Comparison of ENCODE assay signal across 9 cellular contexts in genomic region chr12:50050410-50051280, GRCh38. TPM values are rescaled to one million over a fixed set of nuclear protein-coding genes. Genes with fewer than 3 reads are reported as not detected.
DNase-seq lines count a peak whose midpoint lies in the region; ATAC-seq, FAIRE-seq and TF ChIP-seq lines count a peak whose summit lies in the region.
"Had no signal": no experiment of that assay in that cellular context is flagged by ENCODE, and none has a peak within 500 bp of the region (broad histone marks: within the 10 kb centered on the region; RNA-seq: fewer than 3 reads in every experiment).

No MANE protein-coding gene starts in this region.

- H3K4me3 Mint-ChIP-seq in Caco-2 (ENCODE audit: unreplicated experiment) = peak overlapping the region; percentile 68

- POLR2A ChIA-PET in Caco-2 (lab: Charles Lee) = interaction anchor here (0.7 to 1.0 kb wide), 3 partner anchors 61 to 309 kb away, joined by 3 to 4 read pairs (median 4); partner anchors contain the start of gene COX14

- H3K27me3 Mint-ChIP-seq in Caco-2 (ENCODE audit: insufficient read depth, unreplicated experiment) = no peaks in the 10 kb centered on the region

- H3K4me1 ChIP-seq in Caco-2 (peaks cover 17% of the 10 kb centered on the region), NT2/D1 (ENCODE audit: insufficient read depth, insufficient read length) (peaks cover 12% of the 10 kb centered on the region), ovary (ENCODE audit: insufficient read depth) (peaks cover 2% of the 10 kb centered on the region)

- intact Hi-C loops in Caco-2 (cut with micrococcal nuclease; ENCODE audit: unreplicated experiment) = loop anchor here (1.0 kb wide), 1 partner anchor 11 kb away; no protein-coding TSS in a partner anchor
- intact Hi-C loops in ovary (cut with DNase I) = loop anchor here in 3 of 4 donors (5.0 to 10.0 kb wide), 3 partner anchors 78 to 186 kb away; partner anchors contain the start of genes AQP5 (in 1 of the 3) and AQP6 (in 1 of the 3)

- H3K36me3 ChIP-seq in Caco-2 (ENCODE audit: control insufficient read depth, insufficient read depth, low read length) (no peaks in the 10 kb centered on the region), NT2/D1 (ENCODE audit: insufficient read depth, insufficient read length, low read length) (no peaks in the 10 kb centered on the region), ovary (no peaks in the 10 kb centered on the region)

- DNase-seq in Caco-2 = peak; percentile 67 to 68
- DNase-seq in NT2/D1 (ENCODE audit: low read depth, low spot score) = no peak
- DNase-seq in fibroblast of the aortic adventitia (ENCODE audit: low read depth) = peak; percentile 87
- DNase-seq in ovary = peak; percentile 75 to 87 (median 79)
- DNase-seq in urothelium cell line (ENCODE audit: low spot score) = no peak
- no peak for DNase-seq in RPMI8226
- no peak for DNase-seq in NCI-H345 (lab: John Stamatoyannopoulos, UW)

- TF ChIP-seq EP300 in ovary (IDR thresholded peaks at IDR 0.05) = no peak

- no peak for ATAC-seq in GM18870 (IDR thresholded peaks at IDR 0.05; ENCODE audit: unreplicated experiment)

- peak overlapping the region; percentile 75 for H3K9ac ChIP-seq in NT2/D1 (ENCODE audit: insufficient read length, low read depth)

- H3K4me3 ChIP-seq in Caco-2 (ENCODE audit: low read depth, low read length) (peak overlapping the region; percentile 32), NT2/D1 (ENCODE audit: insufficient read length, low read depth) (peak overlapping the region; percentile 52), fibroblast of the aortic adventitia (ENCODE audit: low read depth, low read length) (peak overlapping the region; percentile 25), ovary (peak overlapping the region; percentile 24)
- H3K4me3 ChIP-seq: SK-N-MC had no signal

- H3K27ac ChIP-seq in ovary = peak overlapping the region in 1 of 2 donors; percentile 59
- H3K27ac ChIP-seq: SK-N-MC had no signal

- no TSS peak for BruUV-seq in Caco-2 (replicated peaks; lab: Mats Ljungman, UMichigan)

- no peaks in the 10 kb centered on the region for H3K9me3 Mint-ChIP-seq in Caco-2 (ENCODE audit: unreplicated experiment)

- peak in 1 of 2 experiments; percentile 9 for TF ChIP-seq CTCF in Caco-2 (IDR thresholded peaks at IDR 0.05; ENCODE audit: insufficient read depth in 1 of 2, low read depth in 1 of 2, low read length in 1 of 2, severe bottlenecking in 1 of 2, unreplicated experiment in 1 of 2)
- TF ChIP-seq CTCF in fibroblast of the aortic adventitia (IDR thresholded peaks at IDR 0.05; ENCODE audit: insufficient read depth, low read length) = no peak
- no peak for TF ChIP-seq CTCF in ovary (IDR thresholded peaks at IDR 0.05)

- no peaks in the 10 kb centered on the region for H3K27me3 ChIP-seq in Caco-2 (replicated peaks; ENCODE audit: control insufficient read depth, insufficient read depth, low read length)
- H3K27me3 ChIP-seq in NT2/D1 (ENCODE audit: insufficient read depth, insufficient read length) = peaks cover 72% of the 10 kb centered on the region
- H3K27me3 ChIP-seq in ovary = no peaks in the 10 kb centered on the region

- no peaks in the 10 kb centered on the region for H3K36me3 Mint-ChIP-seq in Caco-2 (ENCODE audit: insufficient read depth, unreplicated experiment)

- FAIRE-seq in urothelium cell line (lab: Jason Lieb, UNC) = no peak

- 5 to 9% (median 6%) methylated on average over 38 to 40 of the region's 40 CpGs for WGBS in ovary, 3 donors

- CTCF ChIA-PET in Caco-2 (lab: Charles Lee) = interaction anchor here (0.6 to 1.8 kb wide), 9 partner anchors 10 to 1849 kb away, joined by 3 to 9 read pairs (median 5); partner anchors contain the start of genes COX14 and TMBIM6

- H3K4me1 Mint-ChIP-seq in Caco-2 (ENCODE audit: low read depth, unreplicated experiment) = peaks cover 10% of the 10 kb centered on the region

- no peak for TF ChIP-seq POLR2A in ovary (IDR thresholded peaks at IDR 0.05)

- H3K9me3 ChIP-seq in Caco-2 (no peaks in the 10 kb centered on the region), NT2/D1 (ENCODE audit: insufficient read depth, low read length) (no peaks in the 10 kb centered on the region), ovary (no peaks in the 10 kb centered on the region)

- H3K27ac Mint-ChIP-seq in Caco-2 (ENCODE audit: unreplicated experiment) = peak overlapping the region; percentile 33

RNA-seq across cellular contexts. Expression of gene ASIC1, which starts 6.8 kb away (rescaled TPM):
- total RNA-seq in Caco-2 (2022) (15.6 and 17.8 TPM in 2 replicates), fibroblast of the aortic adventitia (ENCODE audit: low replicate concordance) (4.9 and 5.2 TPM in 2 replicates), ovary (1 to 10 TPM in 2 of 7 donors, under 1 TPM in 5; 0.12 to 4.1 (median 0.69) TPM)
- polyA plus RNA-seq in ovary = 1 to 10 TPM in 1 of 2 donors, under 1 TPM in 1; 0.58 to 3.0 TPM

RNA-seq across cellular contexts. Expression of gene RACGAP1, which starts 25.4 kb away (rescaled TPM):
- 122 and 131 TPM in 2 replicates for total RNA-seq in Caco-2 (2022)
- 18.6 and 88.1 TPM in 2 replicates for total RNA-seq in fibroblast of the aortic adventitia (ENCODE audit: low replicate concordance)
- 1 to 10 TPM; 2.1 to 4.8 (median 3.8) TPM for total RNA-seq in ovary
- 10 to 100 TPM in 1 of 2 donors, 1 to 10 TPM in 1; 2.6 to 10.8 TPM for polyA plus RNA-seq in ovary

RNA-seq across cellular contexts. Expression of gene SMARCD1, which starts 34.5 kb away (rescaled TPM):
- 142 and 158 TPM in 2 replicates for total RNA-seq in Caco-2 (2022)
- 33.4 and 49.0 TPM in 2 replicates for total RNA-seq in fibroblast of the aortic adventitia (ENCODE audit: low replicate concordance)
- total RNA-seq in ovary = 10 to 100 TPM; 33.5 to 57.7 (median 50.7) TPM
- 10 to 100 TPM; 26.1 to 56.9 TPM for polyA plus RNA-seq in ovary

RNA-seq across cellular contexts. Expression of gene GPD1, which starts 53.2 kb away (rescaled TPM):
- total RNA-seq in Caco-2 (2022) (1.5 and 1.9 TPM in 2 replicates), fibroblast of the aortic adventitia (ENCODE audit: low replicate concordance) (0.36 TPM in 1 of 2 replicates, not detected in the other), ovary (1 to 10 TPM in 1 of 7 donors, under 1 TPM in 6; 0.15 to 9.4 (median 0.46) TPM)
- polyA plus RNA-seq in ovary = under 1 TPM; 0.10 to 0.85 TPM

Comparison
In these comparisons a context has a peak if more than half of its experiments do, and no peak if none do; other contexts are left out.
1. DNase-seq: peak in Caco-2 (2 of 2), fibroblast of the aortic adventitia (single experiment) and ovary (5 of 5); none in NT2/D1 (single experiment), urothelium cell line (single experiment), RPMI8226 (single experiment) and NCI-H345 (single experiment).
2. Peak in every context shown above with its lines, with median percentiles within 50 percentile points of each other: H3K4me3 ChIP-seq.